ENCODE assay signal across 2 cellular contexts in genomic region chr1:211710566-211711191, GRCh38. TPM values are rescaled to one million over a fixed set of nuclear protein-coding genes. Genes with fewer than 3 reads are reported as not detected.
"Had no signal": no experiment of that assay in that cellular context is flagged by ENCODE, and none has a peak within 500 bp of the region (broad histone marks: within the 10 kb centered on the region; RNA-seq: fewer than 3 reads in every experiment).

No MANE protein-coding gene starts in this region.

RNA-seq across cellular contexts. Expression of gene NEK2, which starts 35.3 kb away (rescaled TPM):
- total RNA-seq: ascending aorta, body of pancreas had no signal
